Comparison of ENCODE assay signal across 2 cellular contexts in genomic region chrX:18937173-18937572, GRCh38.
TF ChIP-seq lines count a peak whose summit lies in the region.

No MANE protein-coding gene starts in this region.

TF ChIP-seq in A549, 52 proteins besides CTCF, POLR2A, EP300 and RAD21 (continued from another document):
- no peak for TF ChIP-seq CBX2 (IDR thresholded peaks at IDR 0.05; ENCODE audit: borderline replicate concordance, low read depth)
- no peak for TF ChIP-seq TFCP2L1 (CRISPR knock-in tag; IDR thresholded peaks at IDR 0.05)
- TF ChIP-seq SREBF2 (IDR thresholded peaks at IDR 0.05), result no peak

TF ChIP-seq in GM23338, 12 proteins besides CTCF, POLR2A, EP300 and RAD21 (continued from another document):
- TF ChIP-seq, protein P1, sequence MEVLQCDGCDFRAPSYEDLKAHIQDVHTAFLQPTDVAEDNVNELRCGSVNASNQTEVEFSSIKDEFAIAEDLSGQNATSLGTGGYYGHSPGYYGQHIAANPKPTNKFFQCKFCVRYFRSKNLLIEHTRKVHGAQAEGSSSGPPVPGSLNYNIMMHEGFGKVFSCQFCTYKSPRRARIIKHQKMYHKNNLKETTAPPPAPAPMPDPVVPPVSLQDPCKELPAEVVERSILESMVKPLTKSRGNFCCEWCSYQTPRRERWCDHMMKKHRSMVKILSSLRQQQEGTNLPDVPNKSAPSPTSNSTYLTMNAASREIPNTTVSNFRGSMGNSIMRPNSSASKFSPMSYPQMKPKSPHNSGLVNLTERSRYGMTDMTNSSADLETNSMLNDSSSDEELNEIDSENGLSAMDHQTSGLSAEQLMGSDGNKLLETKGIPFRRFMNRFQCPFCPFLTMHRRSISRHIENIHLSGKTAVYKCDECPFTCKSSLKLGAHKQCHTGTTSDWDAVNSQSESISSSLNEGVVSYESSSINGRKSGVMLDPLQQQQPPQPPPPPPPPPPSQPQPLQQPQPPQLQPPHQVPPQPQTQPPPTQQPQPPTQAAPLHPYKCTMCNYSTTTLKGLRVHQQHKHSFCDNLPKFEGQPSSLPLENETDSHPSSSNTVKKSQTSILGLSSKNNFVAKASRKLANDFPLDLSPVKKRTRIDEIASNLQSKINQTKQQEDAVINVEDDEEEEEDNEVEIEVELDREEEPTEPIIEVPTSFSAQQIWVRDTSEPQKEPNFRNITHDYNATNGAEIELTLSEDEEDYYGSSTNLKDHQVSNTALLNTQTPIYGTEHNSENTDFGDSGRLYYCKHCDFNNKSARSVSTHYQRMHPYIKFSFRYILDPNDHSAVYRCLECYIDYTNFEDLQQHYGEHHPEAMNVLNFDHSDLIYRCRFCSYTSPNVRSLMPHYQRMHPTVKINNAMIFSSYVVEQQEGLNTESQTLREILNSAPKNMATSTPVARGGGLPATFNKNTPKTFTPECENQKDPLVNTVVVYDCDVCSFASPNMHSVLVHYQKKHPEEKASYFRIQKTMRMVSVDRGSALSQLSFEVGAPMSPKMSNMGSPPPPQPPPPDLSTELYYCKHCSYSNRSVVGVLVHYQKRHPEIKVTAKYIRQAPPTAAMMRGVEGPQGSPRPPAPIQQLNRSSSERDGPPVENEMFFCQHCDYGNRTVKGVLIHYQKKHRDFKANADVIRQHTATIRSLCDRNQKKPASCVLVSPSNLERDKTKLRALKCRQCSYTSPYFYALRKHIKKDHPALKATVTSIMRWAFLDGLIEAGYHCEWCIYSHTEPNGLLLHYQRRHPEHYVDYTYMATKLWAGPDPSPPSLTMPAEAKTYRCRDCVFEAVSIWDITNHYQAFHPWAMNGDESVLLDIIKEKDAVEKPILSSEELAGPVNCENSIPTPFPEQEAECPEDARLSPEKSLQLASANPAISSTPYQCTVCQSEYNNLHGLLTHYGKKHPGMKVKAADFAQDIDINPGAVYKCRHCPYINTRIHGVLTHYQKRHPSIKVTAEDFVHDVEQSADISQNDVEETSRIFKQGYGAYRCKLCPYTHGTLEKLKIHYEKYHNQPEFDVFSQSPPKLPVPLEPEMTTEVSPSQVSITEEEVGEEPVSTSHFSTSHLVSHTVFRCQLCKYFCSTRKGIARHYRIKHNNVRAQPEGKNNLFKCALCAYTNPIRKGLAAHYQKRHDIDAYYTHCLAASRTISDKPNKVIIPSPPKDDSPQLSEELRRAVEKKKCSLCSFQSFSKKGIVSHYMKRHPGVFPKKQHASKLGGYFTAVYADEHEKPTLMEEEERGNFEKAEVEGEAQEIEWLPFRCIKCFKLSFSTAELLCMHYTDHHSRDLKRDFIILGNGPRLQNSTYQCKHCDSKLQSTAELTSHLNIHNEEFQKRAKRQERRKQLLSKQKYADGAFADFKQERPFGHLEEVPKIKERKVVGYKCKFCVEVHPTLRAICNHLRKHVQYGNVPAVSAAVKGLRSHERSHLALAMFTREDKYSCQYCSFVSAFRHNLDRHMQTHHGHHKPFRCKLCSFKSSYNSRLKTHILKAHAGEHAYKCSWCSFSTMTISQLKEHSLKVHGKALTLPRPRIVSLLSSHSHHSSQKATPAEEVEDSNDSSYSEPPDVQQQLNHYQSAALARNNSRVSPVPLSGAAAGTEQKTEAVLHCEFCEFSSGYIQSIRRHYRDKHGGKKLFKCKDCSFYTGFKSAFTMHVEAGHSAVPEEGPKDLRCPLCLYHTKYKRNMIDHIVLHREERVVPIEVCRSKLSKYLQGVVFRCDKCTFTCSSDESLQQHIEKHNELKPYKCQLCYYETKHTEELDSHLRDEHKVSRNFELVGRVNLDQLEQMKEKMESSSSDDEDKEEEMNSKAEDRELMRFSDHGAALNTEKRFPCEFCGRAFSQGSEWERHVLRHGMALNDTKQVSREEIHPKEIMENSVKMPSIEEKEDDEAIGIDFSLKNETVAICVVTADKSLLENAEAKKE (CRISPR knock-in tag; IDR thresholded peaks at IDR 0.05), result no peak
- TF ChIP-seq POLR2AphosphoS5 (IDR thresholded peaks at IDR 0.05; ENCODE audit: low read depth) (no peak), ZNF331 (CRISPR knock-in tag; IDR thresholded peaks at IDR 0.05; ENCODE audit: low read depth) (no peak), REST (IDR thresholded peaks at IDR 0.05; ENCODE audit: unreplicated experiment) (no peak), JUNB (IDR thresholded peaks at IDR 0.05; ENCODE audit: unreplicated experiment) (no peak)
